In the genomic region with DNA sequence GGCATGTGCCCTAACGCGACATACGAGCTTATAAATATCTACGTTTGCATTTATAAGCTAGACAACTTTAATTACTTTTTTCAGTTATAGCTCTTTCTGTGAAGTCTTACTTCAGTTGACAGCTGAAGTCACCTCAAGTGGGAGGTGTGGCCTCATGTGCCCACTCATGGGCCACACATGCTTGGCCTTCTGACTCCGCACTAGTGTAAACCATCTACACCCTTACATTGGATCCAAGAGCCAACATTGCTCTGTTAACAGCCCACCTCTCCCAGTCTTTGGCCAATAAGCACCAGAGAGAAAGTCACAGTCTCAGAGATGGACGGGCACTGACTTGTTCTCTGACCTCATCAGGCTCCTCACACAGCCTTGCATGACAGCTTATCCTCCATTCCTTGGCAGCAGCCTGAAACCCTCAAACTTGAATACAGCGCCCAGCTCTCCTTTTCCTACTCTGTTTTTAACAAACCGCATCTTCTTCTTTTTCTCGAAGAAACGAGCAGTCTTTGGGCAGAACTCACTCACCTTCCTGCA, we compare ENCODE assay signal across 20 cellular contexts.
"Had no signal": no experiment of that assay in that cellular context is flagged by ENCODE, and none has a peak within 500 bp of the region (broad histone marks: within the 10 kb centered on the region; RNA-seq: fewer than 3 reads in every experiment).

No MANE protein-coding gene starts in this region.

- H3K27me3 ChIP-seq: hepatocyte, pancreas had no signal

- H2AFZ ChIP-seq: hepatocyte had no signal

- H3K4me2 ChIP-seq: hepatocyte had no signal

- H3K9me3 ChIP-seq: pancreas, thoracic aorta had no signal

- H3K4me3 ChIP-seq: dorsolateral prefrontal cortex, hepatocyte, pancreas, stomach, thoracic aorta had no signal

- H3K27ac ChIP-seq: dorsolateral prefrontal cortex, hepatocyte, pancreas, stomach, thoracic aorta had no signal

- H3K79me2 ChIP-seq: hepatocyte had no signal

- FAIRE-seq: pancreas, small intestine, urothelium cell line had no signal

- H3K36me3 ChIP-seq: pancreas, stomach, thoracic aorta had no signal

- H3K4me1 ChIP-seq: pancreas, stomach had no signal

- DNase-seq: cortex of kidney; dorsolateral prefrontal cortex; effector memory CD4-positive, alpha-beta T cell; erythroblast; foreskin melanocyte; head of caudate nucleus; left colon; natural killer cell; occipital lobe; pancreas; right cardiac atrium; small intestine; stimulated activated CD4-positive, alpha-beta T cell treated with anti-CD3 and anti-CD28 coated beads, Interleukin-12 subunit alpha, Interleukin-12 subunit beta, amount 100 ng/mL, for 4 hours; stimulated activated naive CD4-positive, alpha-beta T cell; stomach; substantia nigra; trophoblast cell had no signal

- ATAC-seq: left colon, natural killer cell, pancreas, right cardiac atrium had no signal
